28 cellular contexts compared by ENCODE assay signal in genomic region chr7:23888958-23889357, GRCh38.
"Had no signal": no experiment of that assay in that cellular context is flagged by ENCODE, and none has a peak within 500 bp of the region (broad histone marks: within the 10 kb centered on the region; RNA-seq: fewer than 3 reads in every experiment).

No MANE protein-coding gene starts in this region.

- DNase-seq: colonic mucosa; cortex of kidney; dermis blood vessel endothelial cell; dorsolateral prefrontal cortex; effector CD4-positive, alpha-beta T cell; effector CD8-positive, alpha-beta T cell; effector memory CD4-positive, alpha-beta T cell; effector memory CD8-positive, alpha-beta T cell; endodermal cell; erythroblast; esophagus squamous epithelium; foreskin fibroblast; foreskin keratinocyte; foreskin melanocyte; gastrocnemius medialis; glutamatergic neuron; head of caudate nucleus; heart left ventricle; heart right ventricle had no signal

- H3K27ac ChIP-seq: colonic mucosa, coronary artery, dorsolateral prefrontal cortex, epithelial cell of prostate, esophagus muscularis mucosa, esophagus squamous epithelium, foreskin keratinocyte, gastrocnemius medialis, gastroesophageal sphincter, heart left ventricle, heart right ventricle had no signal

- H3K4me1 ChIP-seq: colonic mucosa, esophagus muscularis mucosa, esophagus squamous epithelium, foreskin keratinocyte, gastrocnemius medialis, gastroesophageal sphincter, heart left ventricle, heart right ventricle had no signal

- H3K36me3 ChIP-seq: colonic mucosa, esophagus muscularis mucosa, esophagus squamous epithelium, gastrocnemius medialis, gastroesophageal sphincter, heart left ventricle, heart right ventricle had no signal

- H3K4me3 ChIP-seq: colonic mucosa, coronary artery, dorsolateral prefrontal cortex, esophagus muscularis mucosa, esophagus squamous epithelium, gastrocnemius medialis, gastroesophageal sphincter, heart left ventricle, heart right ventricle had no signal

- H3K9me3 ChIP-seq: colonic mucosa, esophagus muscularis mucosa, esophagus squamous epithelium, gastrocnemius medialis, gastroesophageal sphincter, heart right ventricle had no signal

- ATAC-seq: effector memory CD8-positive, alpha-beta T cell; esophagus mucosa; foreskin keratinocyte; gastrocnemius medialis; gastroesophageal sphincter; heart left ventricle; heart right ventricle had no signal

- FAIRE-seq: colon, endometrium, endothelial cell of umbilical vein, frontal cortex had no signal

- H3K27me3 ChIP-seq: colonic mucosa, dorsolateral prefrontal cortex, esophagus muscularis mucosa, esophagus squamous epithelium, foreskin keratinocyte, gastrocnemius medialis, gastroesophageal sphincter, heart left ventricle had no signal
